ENCODE assay signal across 29 cellular contexts in genomic region chr1:54986025-54986424, GRCh38. TPM values are rescaled to one million over a fixed set of nuclear protein-coding genes. Genes with fewer than 3 reads are reported as not detected.
"Had no signal": no experiment of that assay in that cellular context is flagged by ENCODE, and none has a peak within 500 bp of the region (broad histone marks: within the 10 kb centered on the region; RNA-seq: fewer than 3 reads in every experiment).

No MANE protein-coding gene starts in this region.

- H3K9me2 ChIP-seq: SK-N-SH had no signal

- ATAC-seq: activated CD4-positive, alpha-beta T cell treated with anti-CD3 and anti-CD28 coated beads for 36 hours; activated CD8-positive, alpha-beta T cell treated with anti-CD3 and anti-CD28 coated beads, Interleukin-2, amount 10 ng/mL, durations not matched to agents 7 days and 5 days; activated naive CD8-positive, alpha-beta T cell treated with anti-CD3 and anti-CD28 coated beads, Interleukin-2, amount 50 U/mL, for 24 hours; PC-3 had no signal

- H3K4me2 ChIP-seq: SK-N-SH had no signal

- FAIRE-seq: TTC549 had no signal

- H3K9ac ChIP-seq: SK-N-SH had no signal

- H3K27me3 ChIP-seq: Peyer's patch had no signal

- H3K4me1 ChIP-seq: Peyer's patch, SJSA1 had no signal

- H3K4me3 ChIP-seq: Peyer's patch, SJSA1 had no signal

- H3K9me3 ChIP-seq: Peyer's patch, SJSA1, SK-N-SH had no signal

- DNase-seq: activated CD4-positive, alpha-beta T cell treated with anti-CD3 and anti-CD28 coated beads for 36 hours; activated CD4-positive, alpha-beta T cell treated with anti-CD3 and anti-CD28 coated beads, Interleukin-2, amount 10 ng/mL, durations not matched to agents 7 days and 5 days; activated CD4-positive, alpha-beta T cell treated with anti-CD3 and anti-CD28 coated beads, Interleukin-2, amount 50 U/mL, for 48 hours; activated CD8-positive, alpha-beta T cell treated with anti-CD3 and anti-CD28 coated beads, Interleukin-2, amount 10 ng/mL, durations not matched to agents 7 days and 5 days; activated naive CD8-positive, alpha-beta T cell treated with anti-CD3 and anti-CD28 coated beads, Interleukin-2, amount 50 U/mL, for 24 hours; activated T-cell treated with anti-CD3 and anti-CD28 coated beads, Interleukin-2, amount 50 U/mL, for 24 hours; anterior cingulate cortex; central memory CD4-positive, alpha-beta T cell; NCI-H1092 treated with DMSO at 0.1 percent for 48 hours; NCI-H1417; NCI-H146; NCI-H187; NCI-H2081; NCI-H2171 treated with DMSO at 0.1 percent for 48 hours; NCI-H2227 treated with DMSO at 0.1 percent for 48 hours; NCI-H446 treated with DMSO at 0.1 percent for 48 hours; NCI-H524; NCI-H69; NCI-H82; PC-3; RPMI8226; SHP77 treated with DMSO at 0.1 percent for 48 hours; SK-N-SH had no signal

- H3K27ac ChIP-seq: Peyer's patch, SJSA1 had no signal

- H3K36me3 ChIP-seq: Peyer's patch, SJSA1 had no signal

RNA-seq across cellular contexts. Expression of gene TMEM61, which starts 5.6 kb away (rescaled TPM):
- total RNA-seq: activated CD4-positive, alpha-beta T cell treated with anti-CD3 and anti-CD28 coated beads for 36 hours; activated CD4-positive, alpha-beta T cell treated with anti-CD3 and anti-CD28 coated beads, Interleukin-2, amount 10 ng/mL, durations not matched to agents 7 days and 5 days; activated CD8-positive, alpha-beta T cell treated with anti-CD3 and anti-CD28 coated beads, Interleukin-2, amount 10 ng/mL, durations not matched to agents 7 days and 5 days; M059J; SJSA1 had no signal
- polyA plus RNA-seq: SK-N-SH had no signal

RNA-seq across cellular contexts. Expression of gene BSND, which starts 12.7 kb away (rescaled TPM):
- total RNA-seq: activated CD4-positive, alpha-beta T cell treated with anti-CD3 and anti-CD28 coated beads for 36 hours; activated T-helper 2 cell treated with anti-CD3 and anti-CD28 coated beads, Interferon-gamma antibody, Interleukin-2, Interleukin-4, amounts not matched to agents 10 μg/mL and 5 μg/mL and 100 μg/mL, durations not matched to agents 14 hours and 24 hours and 36 hours; bronchial epithelial cell; M059J; PC-3; Peyer's patch; SJSA1 had no signal
- polyA plus RNA-seq: SK-N-SH had no signal

RNA-seq across cellular contexts. Expression of gene PCSK9, which starts 53.3 kb away (rescaled TPM):
- total RNA-seq: activated CD4-positive, alpha-beta T cell treated with anti-CD3 and anti-CD28 coated beads for 36 hours; activated CD4-positive, alpha-beta T cell treated with anti-CD3 and anti-CD28 coated beads, Interleukin-2, amount 10 ng/mL, durations not matched to agents 7 days and 5 days; activated CD8-positive, alpha-beta T cell treated with anti-CD3 and anti-CD28 coated beads, Interleukin-2, amount 10 ng/mL, durations not matched to agents 7 days and 5 days had no signal
